10 cellular contexts compared by ENCODE assay signal in the genomic region with DNA sequence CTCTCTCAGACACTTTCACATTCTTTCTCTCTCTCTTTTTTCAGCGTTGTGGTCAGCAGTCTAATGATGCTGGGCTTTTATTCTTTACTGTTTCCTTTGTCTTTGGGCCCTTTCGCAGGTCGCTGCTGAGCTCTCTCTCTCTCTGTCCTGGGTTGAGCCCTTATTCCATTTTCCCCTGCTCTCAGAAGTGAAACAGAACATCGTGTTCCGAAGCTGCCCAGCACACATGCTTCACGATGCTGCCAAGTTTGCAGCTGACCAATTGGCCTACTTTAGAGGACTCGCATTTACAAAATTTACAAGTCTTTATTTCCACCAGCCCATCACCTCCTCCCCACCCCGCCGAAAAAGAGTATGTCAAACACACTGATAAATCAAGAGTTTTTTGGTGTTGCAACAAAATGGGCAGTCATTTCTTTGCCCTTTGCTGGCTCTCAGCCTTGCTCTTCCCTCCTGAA. TPM values are rescaled to one million over a fixed set of nuclear protein-coding genes. Genes with fewer than 3 reads are reported as not detected.
DNase-seq lines count a peak whose midpoint lies in the region; ATAC-seq lines count a peak whose summit lies in the region.
"Had no signal": no experiment of that assay in that cellular context is flagged by ENCODE, and none has a peak within 500 bp of the region (broad histone marks: within the 10 kb centered on the region; RNA-seq: fewer than 3 reads in every experiment).

No MANE protein-coding gene starts in this region.

- peak; percentile 23 for DNase-seq in EL
- peak; percentile 93 for DNase-seq in left lobe of liver (ENCODE audit: low spot score)
- DNase-seq in retina: peak; percentile 43
- no peak for DNase-seq in stimulated activated CD4-positive, alpha-beta T cell treated with anti-CD3 and anti-CD28 coated beads, Interleukin-1b, Interleukin-23, amount 100 ng/mL, for 48 hours
- no peak for DNase-seq in HK-2 (ENCODE audit: unreplicated experiment)
- no peak for DNase-seq in stimulated activated CD4-positive, alpha-beta T cell treated with anti-CD3 and anti-CD28 coated beads, Interleukin-4, amount 100 ng/mL, for 24 hours
- DNase-seq: activated naive CD4-positive, alpha-beta T cell treated with anti-CD3 and anti-CD28 coated beads, Interleukin-2, amount 50 U/mL, for 16 hours; CD4-positive, CD25-positive, alpha-beta regulatory T cell had no signal

- ATAC-seq in left lobe of liver (peak; percentile 76), GM18873 (IDR thresholded peaks at IDR 0.05; ENCODE audit: low FRiP score, unreplicated experiment) (no peak)

- peak overlapping the region; percentile 92 for H3K27ac ChIP-seq in cingulate gyrus (ENCODE audit: low read depth, low read length)

RNA-seq across cellular contexts. Expression of a gene that starts 44.4 kb away (rescaled TPM):
- 149 TPM for total RNA-seq in left lobe of liver

Comparison
In these comparisons a context has a peak if more than half of its experiments do, and no peak if none do; other contexts are left out.
1. DNase-seq: peak in EL (single experiment), left lobe of liver (single experiment) and retina (single experiment); none in stimulated activated CD4-positive, alpha-beta T cell treated with anti-CD3 and anti-CD28 coated beads, Interleukin-1b, Interleukin-23, amount 100 ng/mL, for 48 hours (single experiment), HK-2 (single experiment) and stimulated activated CD4-positive, alpha-beta T cell treated with anti-CD3 and anti-CD28 coated beads, Interleukin-4, amount 100 ng/mL, for 24 hours (single experiment).